ENCODE assay signal across 28 cellular contexts in the genomic region with DNA sequence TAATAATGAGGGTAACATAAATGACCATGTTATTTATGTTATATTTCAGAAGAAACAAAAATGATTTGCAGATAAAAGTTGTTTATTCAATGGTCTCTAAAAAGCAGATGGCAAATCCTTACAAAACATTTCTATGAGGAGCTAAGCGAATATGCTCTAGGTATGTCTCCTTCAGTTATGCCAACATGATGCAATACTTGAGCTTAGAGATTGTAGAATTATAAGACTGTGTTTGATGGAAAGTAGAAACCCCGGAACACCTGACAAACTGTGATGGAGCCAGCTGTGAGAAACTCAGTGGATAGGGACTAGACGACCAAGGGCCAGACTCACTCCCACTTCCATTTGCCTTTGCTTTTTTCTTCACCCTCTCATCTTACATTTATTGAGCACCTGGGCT. TPM values are rescaled to one million over a fixed set of nuclear protein-coding genes. Genes with fewer than 3 reads are reported as not detected.
"Had no signal": no experiment of that assay in that cellular context is flagged by ENCODE, and none has a peak within 500 bp of the region (broad histone marks: within the 10 kb centered on the region; RNA-seq: fewer than 3 reads in every experiment).

No MANE protein-coding gene starts in this region.

- DNase-seq: stimulated activated CD4-positive, alpha-beta T cell treated with anti-CD3 and anti-CD28 coated beads, Interleukin-2, amount 100 ng/mL, for 48 hours; stimulated activated CD4-positive, alpha-beta T cell treated with anti-CD3 and anti-CD28 coated beads, Interleukin-4, amount 100 ng/mL, for 1 hour; stimulated activated CD4-positive, alpha-beta T cell treated with anti-CD3 and anti-CD28 coated beads, Interleukin-4, amount 100 ng/mL, for 24 hours; stimulated activated CD4-positive, alpha-beta T cell treated with anti-CD3 and anti-CD28 coated beads, Interleukin-4, amount 100 ng/mL, for 4 hours; stimulated activated CD8-positive, alpha-beta memory T cell treated with anti-CD3 and anti-CD28 coated beads, Interleukin-4, amount 100 ng/mL, for 48 hours; stimulated activated naive B cell treated with anti-CD40 and anti-IgM and Interleukin-4, amounts not matched to agents 10 μg/mL and 1 μg/mL and 100 μg/mL, for 72 hours; stimulated activated naive CD4-positive, alpha-beta T cell; stimulated activated naive CD4-positive, alpha-beta T cell treated with Interleukin-2 at 50 U/mL for 16 hours; stimulated activated naive CD8-positive, alpha-beta T cell treated with anti-CD3 and anti-CD28 coated beads, Interleukin-15, amount 100 ng/mL, for 72 hours; stimulated activated naive CD8-positive, alpha-beta T cell treated with anti-CD3 and anti-CD28 coated beads, Interleukin-15, Interleukin-2, amounts not matched to agents 100 U/mL and 50 U/mL, for 24 hours; stomach; substantia nigra; testis; thyroid gland; tibial artery; transverse colon; trophoblast cell; upper lobe of left lung; upper lobe of right lung; uterus had no signal

- H3K4me1 ChIP-seq: suprapubic skin, testis, thyroid gland, tibial artery, upper lobe of left lung, upper lobe of right lung, uterus, vagina had no signal

- ATAC-seq: stimulated activated effector memory CD8-positive, alpha-beta T cell treated with anti-CD3 and anti-CD28 coated beads, Interleukin-12 subunit alpha, Interleukin-12 subunit beta, amount 100 ng/mL, for 72 hours; stimulated activated memory B cell treated with anti-CD40 and anti-IgM and Interleukin-4, amounts not matched to agents 10 μg/mL and 1 μg/mL and 100 μg/mL, for 72 hours; stimulated activated naive B cell treated with anti-CD40 and anti-IgM and Interleukin-4, amounts not matched to agents 10 μg/mL and 1 μg/mL and 100 μg/mL, for 72 hours; stimulated activated naive CD8-positive, alpha-beta T cell treated with anti-CD3 and anti-CD28 coated beads, Interleukin-15, amount 100 ng/mL, for 72 hours; stimulated activated naive CD8-positive, alpha-beta T cell treated with anti-CD3 and anti-CD28 coated beads, Interleukin-15, Interleukin-2, amounts not matched to agents 100 U/mL and 50 U/mL, for 24 hours; upper lobe of right lung had no signal

- H3K9me3 ChIP-seq: stomach, suprapubic skin, testis, thoracic aorta, thyroid gland, tibial artery, tibial nerve, transverse colon, upper lobe of left lung, upper lobe of right lung, uterus, vagina had no signal

- H3K4me3 ChIP-seq: stomach, suprapubic skin, testis, thoracic aorta, thyroid gland, tibial artery, tibial nerve, transverse colon, upper lobe of left lung, upper lobe of right lung, uterus, vagina had no signal

- H3K27me3 ChIP-seq: stomach, suprapubic skin, testis, tibial artery, tibial nerve, transverse colon, upper lobe of left lung, upper lobe of right lung, uterus, vagina had no signal

- H3K36me3 ChIP-seq: stomach, suprapubic skin, thoracic aorta, thyroid gland, tibial artery, tibial nerve, transverse colon, upper lobe of left lung, upper lobe of right lung, uterus, vagina had no signal

- H3K27ac ChIP-seq: stomach, suprapubic skin, testis, thoracic aorta, thyroid gland, tibial artery, tibial nerve, transverse colon, upper lobe of left lung, upper lobe of right lung, uterus, vagina had no signal

- FAIRE-seq: urothelium cell line had no signal

RNA-seq across cellular contexts. Expression of a gene that starts 17.8 kb away (rescaled TPM):
- total RNA-seq: subcutaneous adipose tissue, suprapubic skin, thyroid gland, tibial nerve, upper lobe of right lung, vagina had no signal
